1 cellular context compared by ENCODE assay signal in genomic region chr2:73896362-73897239, GRCh38.
TF ChIP-seq lines count a peak whose summit lies in the region.

No MANE protein-coding gene starts in this region.

TF ChIP-seq in H1, 55 proteins besides CTCF, POLR2A, EP300 and RAD21:
- no peak for TF ChIP-seq ATF3 (IDR thresholded peaks at IDR 0.05; ENCODE audit: insufficient read depth, low read depth, low read length)
- TF ChIP-seq ASH2L (IDR thresholded peaks at IDR 0.05; ENCODE audit: low read length): no peak
- no peak for TF ChIP-seq CHD1 (IDR thresholded peaks at IDR 0.05; ENCODE audit: low read depth, low read length)
